Comparison of ENCODE assay signal across 20 cellular contexts in genomic region chr3:113501597-113501996, GRCh38. TPM values are rescaled to one million over a fixed set of nuclear protein-coding genes. Genes with fewer than 3 reads are reported as not detected.
"Had no signal": no experiment of that assay in that cellular context is flagged by ENCODE, and none has a peak within 500 bp of the region (broad histone marks: within the 10 kb centered on the region; RNA-seq: fewer than 3 reads in every experiment).

No MANE protein-coding gene starts in this region.

- H3K4me3 ChIP-seq: adrenal gland, lung, prostate gland, spleen, upper lobe of left lung had no signal

- H3K9me3 ChIP-seq: adrenal gland, prostate gland, spleen, upper lobe of left lung had no signal

- H3K27ac ChIP-seq: adrenal gland, foreskin keratinocyte, prostate gland, spleen, upper lobe of left lung had no signal

- ATAC-seq: activated T-cell treated with anti-CD3 and anti-CD28 coated beads, Interleukin-2, amount 50 U/mL, for 4 hours; foreskin keratinocyte; naive thymus-derived CD4-positive, alpha-beta T cell; stimulated activated naive CD8-positive, alpha-beta T cell treated with anti-CD3 and anti-CD28 coated beads, Interleukin-15, Interleukin-2, amounts not matched to agents 100 U/mL and 50 U/mL, for 24 hours had no signal

- FAIRE-seq: astrocyte, kidney had no signal

- H3K4me1 ChIP-seq: adrenal gland, foreskin keratinocyte, prostate gland, spleen, upper lobe of left lung had no signal

- DNase-seq: activated CD4-positive, alpha-beta T cell treated with anti-CD3 and anti-CD28 coated beads for 4 hours; activated CD4-positive, alpha-beta T cell treated with anti-CD3 and anti-CD28 coated beads, Interleukin-2, amount 50 U/mL, for 48 hours; activated CD8-positive, alpha-beta memory T cell treated with anti-CD3 and anti-CD28 coated beads, Interleukin-2, amount 50 U/mL, for 48 hours; activated naive CD4-positive, alpha-beta T cell; activated T-cell treated with anti-CD3 and anti-CD28 coated beads, Interleukin-2, amount 50 U/mL, for 4 hours; adrenal gland; central memory CD4-positive, alpha-beta T cell; dermis blood vessel endothelial cell; effector CD8-positive, alpha-beta T cell; foreskin keratinocyte; kidney; naive thymus-derived CD4-positive, alpha-beta T cell; spleen; stimulated activated CD4-positive, alpha-beta T cell treated with anti-CD3 and anti-CD28 coated beads, Interleukin-4, amount 100 ng/mL, for 1 hour; stimulated activated naive CD8-positive, alpha-beta T cell treated with anti-CD3 and anti-CD28 coated beads, Interleukin-15, Interleukin-2, amounts not matched to agents 100 U/mL and 50 U/mL, for 24 hours; upper lobe of left lung had no signal

RNA-seq across cellular contexts. Expression of gene SIDT1, which starts 30.8 kb away (rescaled TPM):
- total RNA-seq: astrocyte, dermis blood vessel endothelial cell, osteocyte had no signal
